ENCODE assay signal across 8 cellular contexts in genomic region chr17:76738468-76738850, GRCh38. TPM values are rescaled to one million over a fixed set of nuclear protein-coding genes. Genes with fewer than 3 reads are reported as not detected.
A peak's percentile ranks its signal among the peaks of the same experiment; 100 is the strongest.
DNase-seq lines count a peak whose midpoint lies in the region; ATAC-seq and TF ChIP-seq lines count a peak whose summit lies in the region.

No MANE protein-coding gene starts in this region.

- no peak overlapping the region for H2BK12ac ChIP-seq in H9 (ENCODE audit: insufficient read length, low read depth, low read length)

- H3K4me1 ChIP-seq in H9 (ENCODE audit: insufficient read depth, low read length) (no peaks in the 10 kb centered on the region), SK-N-SH (ENCODE audit: control insufficient read depth in 1 of 2, insufficient read depth in 2 of 2, low read depth in 1 of 2, low read length in 1 of 2) (peaks cover 24 to 34% of the 10 kb centered on the region in 2 experiments), fibroblast of lung (ENCODE audit: control insufficient read depth, extremely low read depth, insufficient read depth, low read length) (peaks cover 8% of the 10 kb centered on the region)

- TF ChIP-seq EP300 in SK-N-SH (IDR thresholded peaks at IDR 0.05; ENCODE audit: borderline replicate concordance in 1 of 2, low read depth in 1 of 2, low read length in 1 of 2), result no peak; a peak in 1 of 4 replicates

- peaks cover 29% of the 10 kb centered on the region for H3F3A ChIP-seq in SK-N-SH (replicated peaks; ENCODE audit: insufficient read depth)

- H3K4ac ChIP-seq in H9 (ENCODE audit: low read depth, low read length), result no peak overlapping the region

- H3K9me3 ChIP-seq in H9 (ENCODE audit: control insufficient read depth, low read depth, low read length) (no peaks in the 10 kb centered on the region), SK-N-SH (no peaks in the 10 kb centered on the region), fibroblast of lung (ENCODE audit: control insufficient read depth, insufficient read depth, low read depth, low read length) (no peaks in the 10 kb centered on the region)

- no peak for TF ChIP-seq RAD21 in SK-N-SH (IDR thresholded peaks at IDR 0.05; ENCODE audit: low read length)

- CTCF ChIA-PET in SK-N-SH (lab: Yijun Ruan, JAX), result interaction anchor here (0.7 to 5.8 kb wide), 7 partner anchors 10 to 328 kb away, joined by 3 to 34 read pairs (median 7); partner anchors contain the start of genes JMJD6, METTL23 and MGAT5B

- no peak overlapping the region for H3T11ph ChIP-seq in H9 (ENCODE audit: low read length)

- H3K79me2 ChIP-seq in H9 (ENCODE audit: insufficient read depth, low read length), result peaks cover 17% of the 10 kb centered on the region; the same call in 1 of the 2 replicates
- H3K79me2 ChIP-seq in SK-N-SH (ENCODE audit: insufficient read depth), result peaks cover 71% of the 10 kb centered on the region
- peaks cover 44% of the 10 kb centered on the region for H3K79me2 ChIP-seq in fibroblast of lung (ENCODE audit: control insufficient read depth, insufficient read depth, low read length)

- no peak overlapping the region for H3K18ac ChIP-seq in H9 (ENCODE audit: insufficient read length, low read depth, low read length)

- peak overlapping the region; percentile 95 to 99 for H3K4me3 Mint-ChIP-seq in H9

- ATAC-seq in GM21423 (IDR thresholded peaks at IDR 0.05; ENCODE audit: unreplicated experiment) (no peak), HG02588 (IDR thresholded peaks at IDR 0.05; ENCODE audit: unreplicated experiment) (no peak)

- TF ChIP-seq CTCF in H9 (conservative IDR thresholded peaks at IDR 0.05), result no peak
- no peak for TF ChIP-seq CTCF in SK-N-SH (IDR thresholded peaks at IDR 0.05)
- no peak for TF ChIP-seq CTCF in fibroblast of lung (conservative IDR thresholded peaks at IDR 0.05 in 1 of 2, IDR thresholded peaks at IDR 0.05 in 1 of 2; ENCODE audit: low read depth in 1 of 2, low read length in 2 of 2)

- peaks cover 24 to 34% of the 10 kb centered on the region in 2 experiments for H3K4me1 Mint-ChIP-seq in H9

- POLR2A ChIA-PET in SK-N-SH (lab: Yijun Ruan, JAX), result interaction anchor here (1.0 to 4.6 kb wide), 7 partner anchors 12 to 350 kb away, joined by 3 to 47 read pairs (median 5); partner anchors contain the start of genes JMJD6, METTL23 and MGAT5B

- H3K4me3 ChIP-seq in SK-N-SH (ENCODE audit: low read depth in 2 of 2, low read length in 1 of 2), result peak overlapping the region; percentile 93 to 100
- H3K4me3 ChIP-seq in fibroblast of lung (replicated peaks in 1 of 4; ENCODE audit: control extremely low read depth in 1 of 4, insufficient read depth in 1 of 4, low read depth in 3 of 4, low read length in 4 of 4), result peak overlapping the region; percentile 73 to 98 (median 86)
- H3K4me3 ChIP-seq in skeletal muscle cell (ENCODE audit: low read depth, low read length), result peak overlapping the region; percentile 95

- H2BK120ac ChIP-seq in H9 (ENCODE audit: low read depth, low read length, poor library complexity, severe bottlenecking), result no peak overlapping the region

- H3K23ac ChIP-seq in H9 (ENCODE audit: insufficient read length, low read depth, low read length), result no peak overlapping the region

- H3K27me3 ChIP-seq in H9 (ENCODE audit: insufficient read depth, low read length), result no peaks in the 10 kb centered on the region
- no peaks in the 10 kb centered on the region for H3K27me3 ChIP-seq in SK-N-SH (ENCODE audit: insufficient read depth)
- no peaks in the 10 kb centered on the region for H3K27me3 ChIP-seq in fibroblast of lung (ENCODE audit: control insufficient read depth, insufficient read depth, low read length)

- no peak overlapping the region for H3K14ac ChIP-seq in H9 (ENCODE audit: insufficient read depth, low read length)

- peaks cover 34 to 52% (median 37%) of the 10 kb centered on the region in 3 experiments for H3K36me3 Mint-ChIP-seq in H9 (ENCODE audit: insufficient read depth in 1 of 3, low read depth in 3 of 3)

- WGBS in H9 (ENCODE audit: extremely low coverage, insufficient read length, low lambda C conversion rate), result no CpG with 5 or more reads among the region's 7 CpGs
- 2% methylated on average over 7 of the region's 7 CpGs for WGBS in SK-N-SH (ENCODE audit: low lambda C conversion rate)

- no peaks in the 10 kb centered on the region for H4K20me1 ChIP-seq in H9 (ENCODE audit: control insufficient read depth, insufficient read depth, insufficient read length)
- peaks cover 28% of the 10 kb centered on the region for H4K20me1 ChIP-seq in SK-N-SH (ENCODE audit: insufficient read depth)
- H4K20me1 ChIP-seq in fibroblast of lung (ENCODE audit: control insufficient read depth, extremely low read depth, insufficient read depth, low read length), result no peaks in the 10 kb centered on the region

- H4K5ac ChIP-seq in H9 (ENCODE audit: insufficient read length, low read depth, low read length), result no peak overlapping the region

- H3K27ac ChIP-seq in H9 (ENCODE audit: insufficient read length, low read depth, low read length) (no peak overlapping the region), SK-N-SH (ENCODE audit: low read depth in 2 of 2, low read length in 1 of 2) (peak overlapping the region; percentile 98 to 100), fibroblast of lung (ENCODE audit: insufficient read depth, low read length) (peak overlapping the region; percentile 98)

- peaks cover 41 to 43% of the 10 kb centered on the region in 2 experiments for H3K36me3 ChIP-seq in SK-N-SH (replicated peaks in 1 of 2; ENCODE audit: control insufficient read depth in 1 of 2, insufficient read depth in 2 of 2, low read length in 1 of 2)
- H3K36me3 ChIP-seq in fibroblast of lung (ENCODE audit: control insufficient read depth, insufficient read depth, low read length), result peaks cover 10% of the 10 kb centered on the region

- H3K9ac ChIP-seq in H9 (ENCODE audit: extremely low read depth, insufficient read length, low read length), result peak overlapping the region; percentile 17
- H3K9ac ChIP-seq in SK-N-SH, result peak overlapping the region; percentile 94
- H3K9ac ChIP-seq in fibroblast of lung (ENCODE audit: insufficient read depth, low read length), result peak overlapping the region; percentile 94

- no peak overlapping the region for H2AK5ac ChIP-seq in H9 (ENCODE audit: insufficient read length, low read length)

- no peak overlapping the region for H4K8ac ChIP-seq in H9 (replicated peaks; ENCODE audit: insufficient read length, low read depth, low read length)

- H3K27ac Mint-ChIP-seq in H9, result peak overlapping the region; percentile 93 to 97 (median 94); a peak in 5 of 7 replicates

- peaks cover 3 to 7% of the 10 kb centered on the region in 2 experiments; a peak in 2 of 5 replicates for H3K9me3 Mint-ChIP-seq in H9

- no peak overlapping the region for H2BK5ac ChIP-seq in H9 (ENCODE audit: insufficient read length, low read length)

- no peaks in the 10 kb centered on the region for H3K79me1 ChIP-seq in H9 (ENCODE audit: insufficient read depth, low read depth, low read length, poor library complexity, severe bottlenecking)

- H2AFZ ChIP-seq in H9 (ENCODE audit: low read length) (no peak overlapping the region), SK-N-SH (ENCODE audit: low read depth) (peak overlapping the region; percentile 87), fibroblast of lung (ENCODE audit: low read length) (peak overlapping the region; percentile 77)

- H3K9me2 ChIP-seq in SK-N-SH, result no peaks in the 10 kb centered on the region

- H4K91ac ChIP-seq in H9 (ENCODE audit: insufficient read length, low read depth, low read length), result no peak overlapping the region

- no peak overlapping the region for H2BK20ac ChIP-seq in H9 (ENCODE audit: low read depth, low read length, poor library complexity, severe bottlenecking)

- H3K27me3 Mint-ChIP-seq in H9 (ENCODE audit: low read depth), result peaks cover 2% of the 10 kb centered on the region

- no peak overlapping the region for H3K56ac ChIP-seq in H9 (ENCODE audit: insufficient read length, low read depth, low read length)

- no peaks in the 10 kb centered on the region for H3K23me2 ChIP-seq in H9 (ENCODE audit: insufficient read length, low read depth, low read length, poor library complexity, severe bottlenecking)

- no peak overlapping the region for H2BK15ac ChIP-seq in H9 (ENCODE audit: low read depth, low read length)

- DNase-seq in H9 (no peak), SK-N-SH (peak; percentile 61), fibroblast of lung (ENCODE audit: low read depth in 2 of 2) (peak in 1 of 2 donors; percentile 21), skeletal muscle cell (ENCODE audit: low read depth) (no peak), DMS153 treated with DMSO at 0.1 percent for 48 hours (lab: John Stamatoyannopoulos, UW; ENCODE audit: unreplicated experiment) (no peak), hippocampal formation (lab: John Stamatoyannopoulos, UW) (no peak)

- H3K4me2 ChIP-seq in H9 (ENCODE audit: insufficient read depth, insufficient read length, low read length) (peak overlapping the region; percentile 57), SK-N-SH (peak overlapping the region; percentile 94), fibroblast of lung (ENCODE audit: extremely low read depth, insufficient read depth, low read length) (peak overlapping the region; percentile 86)

RNA-seq across cellular contexts. Expression of gene MFSD11, which starts 0.5 kb away (rescaled TPM):
- total RNA-seq in H9 (2021), result 19.9 and 21.8 TPM in 2 replicates
- polyA plus RNA-seq in SK-N-SH (2012; rRNA removed), result 22.7 and 28.3 TPM in 2 replicates
- 24.9 and 26.3 TPM in 2 replicates for polyA plus RNA-seq in SK-N-SH (2012; cell fraction: cytosol; rRNA removed)
- polyA plus RNA-seq in SK-N-SH (2012; cell fraction: nucleus; rRNA removed), result 28.4 and 31.2 TPM in 2 replicates
- total RNA-seq in fibroblast of lung, result 15.7 and 31.4 TPM in 2 replicates
- 20.1 and 22.4 TPM in 2 replicates for polyA plus RNA-seq in fibroblast of lung
- polyA plus RNA-seq in fibroblast of lung (2012), result 14.7 and 15.3 TPM in 2 replicates
- 15.4 and 23.3 TPM in 2 replicates for polyA minus RNA-seq in fibroblast of lung (ENCODE audit: low replicate concordance)

RNA-seq across cellular contexts. Expression of gene SRSF2, which starts 1.3 kb away (rescaled TPM):
- total RNA-seq in H9 (2021) (578 and 591 TPM in 2 replicates), fibroblast of lung (59.6 and 77.5 TPM in 2 replicates)
- polyA plus RNA-seq in SK-N-SH (2012; rRNA removed) (211 and 271 TPM in 2 replicates), fibroblast of lung (203 and 238 TPM in 2 replicates)
- polyA plus RNA-seq in SK-N-SH (2012; cell fraction: cytosol; rRNA removed), result 162 and 197 TPM in 2 replicates
- polyA plus RNA-seq in SK-N-SH (2012; cell fraction: nucleus; rRNA removed), result 1,226 and 1,940 TPM in 2 replicates
- 156 and 211 TPM in 2 replicates for polyA plus RNA-seq in fibroblast of lung (2012)
- 72.2 and 86.0 TPM in 2 replicates for polyA minus RNA-seq in fibroblast of lung (ENCODE audit: low replicate concordance)

RNA-seq across cellular contexts. Expression of gene METTL23, which starts 11.8 kb away (rescaled TPM):
- total RNA-seq in H9 (2021) (25.6 and 29.9 TPM in 2 replicates), fibroblast of lung (21.1 and 26.4 TPM in 2 replicates)
- polyA plus RNA-seq in SK-N-SH (2012; rRNA removed) (75.9 and 96.8 TPM in 2 replicates), fibroblast of lung (34.5 and 35.1 TPM in 2 replicates)
- 87.6 and 89.2 TPM in 2 replicates for polyA plus RNA-seq in SK-N-SH (2012; cell fraction: cytosol; rRNA removed)
- 80.8 and 107 TPM in 2 replicates for polyA plus RNA-seq in SK-N-SH (2012; cell fraction: nucleus; rRNA removed)
- polyA plus RNA-seq in fibroblast of lung (2012), result 28.1 and 31.8 TPM in 2 replicates
- polyA minus RNA-seq in fibroblast of lung (ENCODE audit: low replicate concordance), result 9.5 and 15.8 TPM in 2 replicates

RNA-seq across cellular contexts. Expression of gene JMJD6, which starts 12.1 kb away (rescaled TPM):
- total RNA-seq in H9 (2021) (26.3 and 28.9 TPM in 2 replicates), fibroblast of lung (13.6 and 16.2 TPM in 2 replicates)
- polyA plus RNA-seq in SK-N-SH (2012; rRNA removed) (20.1 and 23.3 TPM in 2 replicates), fibroblast of lung (16.5 and 17.7 TPM in 2 replicates)
- 15.2 and 15.7 TPM in 2 replicates for polyA plus RNA-seq in SK-N-SH (2012; cell fraction: cytosol; rRNA removed)
- 60.2 and 109 TPM in 2 replicates for polyA plus RNA-seq in SK-N-SH (2012; cell fraction: nucleus; rRNA removed)
- polyA plus RNA-seq in fibroblast of lung (2012), result 36.7 and 39.6 TPM in 2 replicates
- polyA minus RNA-seq in fibroblast of lung (ENCODE audit: low replicate concordance), result 32.0 and 51.9 TPM in 2 replicates

RNA-seq across cellular contexts. Expression of gene MXRA7, which starts 27.7 kb away (rescaled TPM):
- 28.2 TPM in 2 replicates for total RNA-seq in H9 (2021)
- polyA plus RNA-seq in SK-N-SH (2012; rRNA removed), result 154 and 187 TPM in 2 replicates
- polyA plus RNA-seq in SK-N-SH (2012; cell fraction: cytosol; rRNA removed), result 223 and 232 TPM in 2 replicates
- polyA plus RNA-seq in SK-N-SH (2012; cell fraction: nucleus; rRNA removed), result 55.0 and 81.5 TPM in 2 replicates
- total RNA-seq in fibroblast of lung, result 127 and 142 TPM in 2 replicates
- 215 and 307 TPM in 2 replicates for polyA plus RNA-seq in fibroblast of lung
- 189 and 250 TPM in 2 replicates for polyA plus RNA-seq in fibroblast of lung (2012)
- 200 and 284 TPM in 2 replicates for polyA minus RNA-seq in fibroblast of lung (ENCODE audit: low replicate concordance)

Comparison
In these comparisons a context has a peak if more than half of its experiments do, and no peak if none do; other contexts are left out.
1. H3K9ac ChIP-seq: peak in every context shown above with its lines; median percentile 94 in SK-N-SH; 94 in fibroblast of lung; 17 in H9.